In the genomic region with DNA sequence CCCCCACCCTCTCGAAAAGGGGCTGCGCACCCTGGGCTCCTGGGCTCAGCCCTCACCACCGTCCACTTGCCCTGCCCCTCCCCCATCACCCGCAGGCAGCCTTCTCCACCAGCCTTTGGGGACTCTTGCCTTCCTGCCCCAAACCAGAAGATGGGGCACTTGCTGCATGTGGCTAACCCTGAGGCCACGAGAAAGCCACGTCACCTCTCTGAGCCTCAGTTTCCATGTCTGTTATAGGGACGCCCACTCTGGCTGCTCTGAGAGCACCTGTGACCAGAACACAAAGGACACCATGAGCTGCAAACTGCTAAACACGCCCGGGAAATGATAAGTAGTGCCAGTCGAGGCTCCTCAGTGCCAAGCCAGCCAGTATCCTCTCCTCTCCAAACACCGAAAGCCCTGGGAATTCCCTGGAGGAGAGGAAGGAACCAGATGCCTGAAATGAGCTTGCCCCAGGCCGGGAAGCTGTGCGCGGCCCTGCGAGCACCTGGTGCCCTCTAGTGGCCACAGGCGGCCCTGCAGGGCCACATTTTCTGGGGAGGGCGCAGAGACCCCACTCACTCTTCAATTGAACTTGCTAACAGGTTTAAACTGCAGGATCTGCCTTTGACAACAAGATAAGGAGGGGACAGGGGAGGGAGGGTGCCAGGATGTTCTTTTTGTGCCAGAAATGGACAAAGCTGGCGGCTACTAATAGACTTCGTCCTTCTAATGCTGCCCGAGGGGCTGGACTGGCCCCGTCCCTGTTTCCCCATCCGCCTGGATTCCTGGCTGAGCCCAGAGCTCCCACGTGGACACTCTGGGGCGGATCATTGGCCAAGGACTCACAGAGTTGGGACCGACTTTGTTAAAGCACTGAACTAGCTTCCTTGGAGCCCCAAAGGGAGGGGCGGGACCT, we compare ENCODE assay signal across 8 cellular contexts. TPM values are rescaled to one million over a fixed set of nuclear protein-coding genes. Genes with fewer than 3 reads are reported as not detected.
DNase-seq lines count a peak whose midpoint lies in the region; ATAC-seq and TF ChIP-seq lines count a peak whose summit lies in the region.

No MANE protein-coding gene starts in this region.

- no peak for TF ChIP-seq POLR2A in esophagus squamous epithelium (IDR thresholded peaks at IDR 0.05)

- H3K27ac Mint-ChIP-seq in CD8-positive, alpha-beta T cell: no peak overlapping the region

- peaks cover 5% of the 10 kb centered on the region for H3K4me1 Mint-ChIP-seq in CD8-positive, alpha-beta T cell (ENCODE audit: low read depth)

- no peaks in the 10 kb centered on the region for H3K9me3 ChIP-seq in CD8-positive, alpha-beta T cell (ENCODE audit: low read length)
- H3K9me3 ChIP-seq in esophagus squamous epithelium: no peaks in the 10 kb centered on the region

- peaks cover 6% of the 10 kb centered on the region for H3K27me3 ChIP-seq in CD8-positive, alpha-beta T cell (ENCODE audit: insufficient read depth, low read length)
- H3K27me3 ChIP-seq in esophagus squamous epithelium: peaks cover 0 to 39% (median 0%) of the 10 kb centered on the region in 4 donors

- ATAC-seq in CD8-positive, alpha-beta T cell: no peak
- ATAC-seq in GM21526 (IDR thresholded peaks at IDR 0.05; ENCODE audit: low FRiP score, unreplicated experiment): peak; percentile 57

- peaks cover 7% of the 10 kb centered on the region for H3K4me1 ChIP-seq in CD8-positive, alpha-beta T cell (ENCODE audit: insufficient read depth, low read length)
- H3K4me1 ChIP-seq in esophagus squamous epithelium: peaks cover 4 to 11% (median 9%) of the 10 kb centered on the region in 3 donors

- H3K27me3 Mint-ChIP-seq in CD8-positive, alpha-beta T cell (ENCODE audit: low read depth): peaks cover 27% of the 10 kb centered on the region

- no peaks in the 10 kb centered on the region for H3K36me3 Mint-ChIP-seq in CD8-positive, alpha-beta T cell

- CTCF ChIA-PET in CD8-positive, alpha-beta T cell (lab: Charles Lee): interaction anchor here (0.7 to 3.8 kb wide), 12 partner anchors 8 to 355 kb away, joined by 3 to 37 read pairs (median 4); a partner anchor contains a TSS

- H3K9me3 Mint-ChIP-seq in CD8-positive, alpha-beta T cell: no peaks in the 10 kb centered on the region

- POLR2A ChIA-PET in CD8-positive, alpha-beta T cell (lab: Charles Lee): no interaction called here

- H3K27ac ChIP-seq in CD8-positive, alpha-beta T cell (ENCODE audit: low read depth, low read length): no peak overlapping the region
- H3K27ac ChIP-seq in esophagus squamous epithelium (no peak overlapping the region), substantia nigra (ENCODE audit: low read depth, low read length, poor library complexity, severe bottlenecking) (no peak overlapping the region)

- H3K36me3 ChIP-seq in CD8-positive, alpha-beta T cell (ENCODE audit: insufficient read depth, low read length): no peaks in the 10 kb centered on the region
- no peaks in the 10 kb centered on the region for H3K36me3 ChIP-seq in esophagus squamous epithelium

- TF ChIP-seq CTCF in CD8-positive, alpha-beta T cell (IDR thresholded peaks at IDR 0.05): peak; percentile 85
- TF ChIP-seq CTCF in esophagus squamous epithelium (IDR thresholded peaks at IDR 0.05): peak; percentile 95 to 99 (median 98)

- DNase-seq in CD8-positive, alpha-beta T cell: peak in 5 of 7 experiments; percentile 16 to 57 (median 29)
- DNase-seq in NCI-H446 treated with DMSO at 0.1 percent for 48 hours (lab: John Stamatoyannopoulos, UW) (peak; percentile 13), esophagus squamous epithelium (lab: John Stamatoyannopoulos, UW) (no peak), myocyte (ENCODE audit: low read depth) (peak; percentile 44), substantia nigra (lab: John Stamatoyannopoulos, UW) (peak in 38 of 49 donors; percentile 3 to 52 (median 26)), cerebellar nuclear complex (lab: John Stamatoyannopoulos, UW) (no peak)
- DNase-seq in activated CD8-positive, alpha-beta memory T cell treated with anti-CD3 and anti-CD28 coated beads, Interleukin-2, amount 50 U/mL, for 4 hours: peak; percentile 32

- H3K4me3 ChIP-seq in CD8-positive, alpha-beta T cell (ENCODE audit: low read depth, low read length): no peak overlapping the region
- peak overlapping the region in 2 of 4 donors; percentile 11 to 41 for H3K4me3 ChIP-seq in esophagus squamous epithelium

- WGBS in esophagus squamous epithelium, 2 donors: 0 to 13% methylated on average over 8 to 18 of the region's 26 CpGs

- intact Hi-C loops in CD8-positive, alpha-beta T cell (cut with DNase I, micrococcal nuclease): loop anchor here (5.0 to 10.0 kb wide), 3 partner anchors 354 to 451 kb away; no protein-coding TSS in a partner anchor
- intact Hi-C loops in esophagus squamous epithelium (cut with DNase I): no loop called here

- no peak overlapping the region for H3K4me3 Mint-ChIP-seq in CD8-positive, alpha-beta T cell

RNA-seq across cellular contexts. Expression of a gene that starts 10.2 kb away (rescaled TPM):
- total RNA-seq in CD8-positive, alpha-beta T cell: not detected
- total RNA-seq in esophagus squamous epithelium (not detected), myocyte (not detected in 2 replicates)
- polyA plus RNA-seq in myocyte (2012): 0.48 TPM

RNA-seq across cellular contexts. Expression of a gene that starts 23.1 kb away (rescaled TPM):
- total RNA-seq in CD8-positive, alpha-beta T cell: not detected
- total RNA-seq in esophagus squamous epithelium (not detected), myocyte (not detected in 2 replicates)
- polyA plus RNA-seq in myocyte (2012): 0.08 TPM

RNA-seq across cellular contexts. Expression of a gene that starts 33.6 kb away (rescaled TPM):
- not detected for total RNA-seq in CD8-positive, alpha-beta T cell
- total RNA-seq in esophagus squamous epithelium (not detected), myocyte (not detected in 2 replicates)
- 0.08 TPM for polyA plus RNA-seq in myocyte (2012)

Comparison
In these comparisons a context has a peak if more than half of its experiments do, and no peak if none do; other contexts are left out.
1. DNase-seq: peak in CD8-positive, alpha-beta T cell (5 of 7), NCI-H446 treated with DMSO at 0.1 percent for 48 hours (single experiment), activated CD8-positive, alpha-beta memory T cell treated with anti-CD3 and anti-CD28 coated beads, Interleukin-2, amount 50 U/mL, for 4 hours (single experiment), myocyte (single experiment) and substantia nigra (38 of 49); none in esophagus squamous epithelium (single experiment) and cerebellar nuclear complex (0 of 2).